9 cellular contexts compared by ENCODE assay signal in the genomic region with DNA sequence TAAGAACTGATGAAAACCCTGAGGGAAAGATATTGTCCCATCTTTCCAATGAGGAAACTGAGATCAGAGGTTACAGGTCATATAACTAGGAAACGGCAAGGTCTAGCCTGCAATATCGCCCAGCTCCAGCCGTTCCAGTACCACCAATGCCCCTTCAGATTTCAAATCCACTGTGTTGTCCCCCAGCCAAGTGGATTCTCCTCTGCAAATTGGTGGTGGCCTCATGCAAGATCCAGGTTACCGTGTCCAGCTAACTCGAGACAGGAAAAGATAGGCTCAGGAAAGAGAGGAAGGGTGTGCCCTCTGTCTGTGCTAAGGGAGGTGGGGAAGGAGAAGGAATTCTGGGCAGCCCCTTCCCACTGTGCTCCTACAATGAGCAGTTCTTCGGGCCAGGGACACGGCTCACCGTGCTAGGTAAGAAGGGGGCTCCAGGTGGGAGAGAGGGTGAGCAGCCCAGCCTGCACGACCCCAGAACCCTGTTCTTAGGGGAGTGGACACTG. TPM values are rescaled to one million over a fixed set of nuclear protein-coding genes. Genes with fewer than 3 reads are reported as not detected.
A peak's percentile ranks its signal among the peaks of the same experiment; 100 is the strongest.
DNase-seq lines count a peak whose midpoint lies in the region; ATAC-seq lines count a peak whose summit lies in the region.
"Had no signal": no experiment of that assay in that cellular context is flagged by ENCODE, and none has a peak within 500 bp of the region (broad histone marks: within the 10 kb centered on the region; RNA-seq: fewer than 3 reads in every experiment).

No MANE protein-coding gene starts in this region.

- DNase-seq in activated CD8-positive, alpha-beta memory T cell treated with anti-CD3 and anti-CD28 coated beads, Interleukin-2, amount 10 ng/mL, durations not matched to agents 7 days and 5 days, result no peak
- DNase-seq in activated CD8-positive, alpha-beta memory T cell treated with anti-CD3 and anti-CD28 coated beads, Interleukin-2, amount 50 U/mL, for 48 hours, result no peak
- DNase-seq in activated CD4-positive, alpha-beta memory T cell treated with anti-CD3 and anti-CD28 coated beads, Interleukin-2, amount 10 ng/mL, durations not matched to agents 7 days and 5 days, result no peak
- DNase-seq in stimulated activated naive CD8-positive, alpha-beta T cell treated with anti-CD3 and anti-CD28 coated beads, Interleukin-15, amount 100 ng/mL, for 72 hours, result no peak
- no peak for DNase-seq in effector CD8-positive, alpha-beta T cell (lab: John Stamatoyannopoulos, UW)
- DNase-seq in GF-D8 (lab: John Stamatoyannopoulos, UW), result no peak
- DNase-seq in SK-N-DZ (ENCODE audit: low spot score), result no peak

- H3K4me1 Mint-ChIP-seq in activated CD8-positive, alpha-beta memory T cell treated with anti-CD3 and anti-CD28 coated beads, Interleukin-2, amount 10 ng/mL, durations not matched to agents 7 days and 5 days, result peaks cover 69% of the 10 kb centered on the region
- peaks cover 70% of the 10 kb centered on the region for H3K4me1 Mint-ChIP-seq in activated CD4-positive, alpha-beta memory T cell treated with anti-CD3 and anti-CD28 coated beads, Interleukin-2, amount 10 ng/mL, durations not matched to agents 7 days and 5 days
- H3K4me1 Mint-ChIP-seq in stimulated activated naive CD8-positive, alpha-beta T cell treated with anti-CD3 and anti-CD28 coated beads, Interleukin-15, amount 100 ng/mL, for 72 hours, result peaks cover 57% of the 10 kb centered on the region

- H3K27ac Mint-ChIP-seq in activated CD8-positive, alpha-beta memory T cell treated with anti-CD3 and anti-CD28 coated beads, Interleukin-2, amount 10 ng/mL, durations not matched to agents 7 days and 5 days, result peak overlapping the region; percentile 92
- peak overlapping the region; percentile 89 for H3K27ac Mint-ChIP-seq in activated CD4-positive, alpha-beta memory T cell treated with anti-CD3 and anti-CD28 coated beads, Interleukin-2, amount 10 ng/mL, durations not matched to agents 7 days and 5 days
- peak overlapping the region; percentile 99 for H3K27ac Mint-ChIP-seq in stimulated activated naive CD8-positive, alpha-beta T cell treated with anti-CD3 and anti-CD28 coated beads, Interleukin-15, amount 100 ng/mL, for 72 hours

- H3K4me3 Mint-ChIP-seq in activated CD8-positive, alpha-beta memory T cell treated with anti-CD3 and anti-CD28 coated beads, Interleukin-2, amount 10 ng/mL, durations not matched to agents 7 days and 5 days, result peak overlapping the region; percentile 100
- peak overlapping the region; percentile 99 for H3K4me3 Mint-ChIP-seq in activated CD4-positive, alpha-beta memory T cell treated with anti-CD3 and anti-CD28 coated beads, Interleukin-2, amount 10 ng/mL, durations not matched to agents 7 days and 5 days
- peak overlapping the region; percentile 94 to 95 for H3K4me3 Mint-ChIP-seq in stimulated activated naive CD8-positive, alpha-beta T cell treated with anti-CD3 and anti-CD28 coated beads, Interleukin-15, amount 100 ng/mL, for 72 hours

- ATAC-seq in activated CD8-positive, alpha-beta memory T cell treated with anti-CD3 and anti-CD28 coated beads, Interleukin-2, amount 10 ng/mL, durations not matched to agents 7 days and 5 days, result no peak
- no peak for ATAC-seq in stimulated activated naive CD8-positive, alpha-beta T cell treated with anti-CD3 and anti-CD28 coated beads, Interleukin-15, amount 100 ng/mL, for 72 hours

- CTCF ChIA-PET in activated CD8-positive, alpha-beta memory T cell treated with anti-CD3 and anti-CD28 coated beads, Interleukin-2, amount 10 ng/mL, durations not matched to agents 7 days and 5 days (lab: Charles Lee), result interaction anchor here (0.9 to 7.0 kb wide), 4 partner anchors 8 to 409 kb away, joined by 3 to 127 read pairs (median 14); no protein-coding TSS in a partner anchor
- CTCF ChIA-PET in activated CD4-positive, alpha-beta memory T cell treated with anti-CD3 and anti-CD28 coated beads, Interleukin-2, amount 10 ng/mL, durations not matched to agents 7 days and 5 days (lab: Charles Lee), result interaction anchor here (1.4 to 5.7 kb wide), 3 partner anchors 8 to 14 kb away, joined by 3 to 150 read pairs (median 38); no protein-coding TSS in a partner anchor

- H3K27me3 Mint-ChIP-seq in activated CD8-positive, alpha-beta memory T cell treated with anti-CD3 and anti-CD28 coated beads, Interleukin-2, amount 10 ng/mL, durations not matched to agents 7 days and 5 days, result no peaks in the 10 kb centered on the region
- H3K27me3 Mint-ChIP-seq in activated CD4-positive, alpha-beta memory T cell treated with anti-CD3 and anti-CD28 coated beads, Interleukin-2, amount 10 ng/mL, durations not matched to agents 7 days and 5 days, result no peaks in the 10 kb centered on the region
- no peaks in the 10 kb centered on the region for H3K27me3 Mint-ChIP-seq in stimulated activated naive CD8-positive, alpha-beta T cell treated with anti-CD3 and anti-CD28 coated beads, Interleukin-15, amount 100 ng/mL, for 72 hours

- peaks cover 74% of the 10 kb centered on the region for H3K36me3 Mint-ChIP-seq in activated CD8-positive, alpha-beta memory T cell treated with anti-CD3 and anti-CD28 coated beads, Interleukin-2, amount 10 ng/mL, durations not matched to agents 7 days and 5 days
- H3K36me3 Mint-ChIP-seq in activated CD4-positive, alpha-beta memory T cell treated with anti-CD3 and anti-CD28 coated beads, Interleukin-2, amount 10 ng/mL, durations not matched to agents 7 days and 5 days (ENCODE audit: low read depth), result peaks cover 84% of the 10 kb centered on the region

- no peaks in the 10 kb centered on the region for H3K9me3 Mint-ChIP-seq in activated CD8-positive, alpha-beta memory T cell treated with anti-CD3 and anti-CD28 coated beads, Interleukin-2, amount 10 ng/mL, durations not matched to agents 7 days and 5 days (ENCODE audit: low read depth)
- no peaks in the 10 kb centered on the region for H3K9me3 Mint-ChIP-seq in activated CD4-positive, alpha-beta memory T cell treated with anti-CD3 and anti-CD28 coated beads, Interleukin-2, amount 10 ng/mL, durations not matched to agents 7 days and 5 days
- no peaks in the 10 kb centered on the region for H3K9me3 Mint-ChIP-seq in stimulated activated naive CD8-positive, alpha-beta T cell treated with anti-CD3 and anti-CD28 coated beads, Interleukin-15, amount 100 ng/mL, for 72 hours

- peak overlapping the region; percentile 49 for H3K4me3 ChIP-seq in iPS-11a (ENCODE audit: low read depth, low read length)

- POLR2A ChIA-PET in activated CD4-positive, alpha-beta memory T cell treated with anti-CD3 and anti-CD28 coated beads, Interleukin-2, amount 10 ng/mL, durations not matched to agents 7 days and 5 days (lab: Charles Lee), result interaction anchor here (0.8 to 25.8 kb wide), 10 partner anchors 4 to 483 kb away, joined by 3 to 2273 read pairs (median 20); no protein-coding TSS in a partner anchor

RNA-seq across cellular contexts. Expression of gene PRSS2, which starts 25.3 kb away (rescaled TPM):
- total RNA-seq in activated CD8-positive, alpha-beta memory T cell treated with anti-CD3 and anti-CD28 coated beads, Interleukin-2, amount 10 ng/mL, durations not matched to agents 7 days and 5 days, result not detected
- total RNA-seq in activated CD4-positive, alpha-beta memory T cell treated with anti-CD3 and anti-CD28 coated beads, Interleukin-2, amount 10 ng/mL, durations not matched to agents 7 days and 5 days, result not detected
- not detected in 2 replicates for polyA plus RNA-seq in SK-N-DZ (2014; cell fraction: cytosol; rRNA removed)
- not detected in 2 replicates for polyA plus RNA-seq in SK-N-DZ (2014; cell fraction: nucleus; rRNA removed)
- total RNA-seq: bronchial epithelial cell had no signal

RNA-seq across cellular contexts. Expression of gene PRSS1, which starts 46.8 kb away (rescaled TPM):
- total RNA-seq in activated CD8-positive, alpha-beta memory T cell treated with anti-CD3 and anti-CD28 coated beads, Interleukin-2, amount 10 ng/mL, durations not matched to agents 7 days and 5 days, result not detected
- total RNA-seq in activated CD4-positive, alpha-beta memory T cell treated with anti-CD3 and anti-CD28 coated beads, Interleukin-2, amount 10 ng/mL, durations not matched to agents 7 days and 5 days, result not detected
- not detected in 2 replicates for polyA plus RNA-seq in SK-N-DZ (2014; cell fraction: cytosol; rRNA removed)
- polyA plus RNA-seq in SK-N-DZ (2014; cell fraction: nucleus; rRNA removed), result not detected in 2 replicates

RNA-seq across cellular contexts. Expression of gene EPHB6, which starts 58.8 kb away (rescaled TPM):
- total RNA-seq in activated CD8-positive, alpha-beta memory T cell treated with anti-CD3 and anti-CD28 coated beads, Interleukin-2, amount 10 ng/mL, durations not matched to agents 7 days and 5 days, result 1 to 10 TPM; 5.1 to 7.5 TPM
- 1 to 10 TPM; 5.7 to 7.0 TPM for total RNA-seq in activated CD4-positive, alpha-beta memory T cell treated with anti-CD3 and anti-CD28 coated beads, Interleukin-2, amount 10 ng/mL, durations not matched to agents 7 days and 5 days
- 0.05 and 0.17 TPM in 2 replicates for polyA plus RNA-seq in SK-N-DZ (2014; cell fraction: cytosol; rRNA removed)
- 0.09 and 0.41 TPM in 2 replicates for polyA plus RNA-seq in SK-N-DZ (2014; cell fraction: nucleus; rRNA removed)
